In the genomic region with DNA sequence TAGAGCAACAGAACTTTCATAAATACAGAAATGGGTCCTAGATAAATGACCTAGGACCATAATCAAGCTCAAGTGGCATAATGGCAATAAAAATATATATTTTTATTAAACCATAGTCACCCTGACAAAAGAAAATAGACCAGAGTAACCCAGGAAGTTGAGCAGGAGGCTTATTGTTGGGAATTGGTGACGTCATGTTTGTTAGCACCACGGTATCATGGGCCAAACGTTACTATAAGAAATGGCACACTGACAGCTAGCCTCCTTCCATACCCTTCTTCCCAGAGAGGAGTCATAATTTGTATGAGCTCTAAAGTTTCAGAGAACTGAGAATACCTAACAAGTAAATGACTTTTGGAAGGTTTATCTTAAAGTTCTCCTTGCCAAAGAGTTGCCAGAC, we compare ENCODE assay signal across 33 cellular contexts.
"Had no signal": no experiment of that assay in that cellular context is flagged by ENCODE, and none has a peak within 500 bp of the region (broad histone marks: within the 10 kb centered on the region; RNA-seq: fewer than 3 reads in every experiment).

No MANE protein-coding gene starts in this region.

- ATAC-seq: activated naive CD4-positive, alpha-beta T cell treated with anti-CD3 and anti-CD28 coated beads, Interleukin-2, amount 50 U/mL, for 72 hours; activated naive CD8-positive, alpha-beta T cell treated with anti-CD3 and anti-CD28 coated beads, Interleukin-2, amount 50 U/mL, for 24 hours; activated T-cell treated with anti-CD3 and anti-CD28 coated beads, Interleukin-2, amount 50 U/mL, for 4 hours; activated T-cell treated with anti-CD3 and anti-CD28 coated beads, Interleukin-2, amount 50 U/mL, for 72 hours; activated T-helper 17 cell treated with anti-CD3 and anti-CD28 coated beads, Interleukin-2, amount 50 U/mL, for 72 hours; body of pancreas had no signal

- H3K27ac ChIP-seq: adrenal gland, ascending aorta, body of pancreas, brain microvascular endothelial cell, breast epithelium, cardiac muscle cell had no signal

- FAIRE-seq: astrocyte, bronchial epithelial cell had no signal

- H3K27me3 ChIP-seq: adrenal gland, ascending aorta, body of pancreas, brain microvascular endothelial cell, breast epithelium, cardiac muscle cell had no signal

- DNase-seq: activated effector memory CD4-positive, alpha-beta T cell treated with anti-CD3 and anti-CD28 coated beads, Interleukin-2, amount 50 U/mL, for 16 hours; activated effector memory CD4-positive, alpha-beta T cell treated with Interleukin-2 at 50 U/mL for 16 hours; activated gamma-delta T cell; activated gamma-delta T cell treated with Interleukin-2 at 50 U/mL for 16 hours; activated naive CD4-positive, alpha-beta T cell; activated naive CD4-positive, alpha-beta T cell treated with anti-CD3 and anti-CD28 coated beads for 36 hours; activated naive CD4-positive, alpha-beta T cell treated with anti-CD3 and anti-CD28 coated beads, Interleukin-2, amount 10 ng/mL, durations not matched to agents 7 days and 5 days; activated naive CD4-positive, alpha-beta T cell treated with anti-CD3 and anti-CD28 coated beads, Interleukin-2, amount 50 U/mL, for 16 hours; activated naive CD4-positive, alpha-beta T cell treated with Interleukin-2 at 50 U/mL for 16 hours; activated naive CD8-positive, alpha-beta T cell treated with anti-CD3 and anti-CD28 coated beads for 36 hours; activated naive CD8-positive, alpha-beta T cell treated with anti-CD3 and anti-CD28 coated beads, Interleukin-2, amount 10 ng/mL, durations not matched to agents 7 days and 5 days; activated naive CD8-positive, alpha-beta T cell treated with anti-CD3 and anti-CD28 coated beads, Interleukin-2, amount 50 U/mL, for 24 hours; activated T-cell treated with anti-CD3 and anti-CD28 coated beads, Interleukin-2, amount 50 U/mL, for 24 hours; activated T-cell treated with anti-CD3 and anti-CD28 coated beads, Interleukin-2, amount 50 U/mL, for 4 hours; activated T-cell treated with anti-CD3 and anti-CD28 coated beads, Interleukin-2, amount 50 U/mL, for 48 hours; activated T-cell treated with anti-CD3 and anti-CD28 coated beads, Interleukin-2, amount 50 U/mL, for 72 hours; adrenal gland; amniotic stem cell; amygdala; anterior cingulate cortex; aorta; body of pancreas; brain microvascular endothelial cell; caudate nucleus; central memory CD4-positive, alpha-beta T cell; cerebellar nuclear complex had no signal

- H3K9me3 ChIP-seq: adrenal gland, ascending aorta, body of pancreas, breast epithelium had no signal

- H3K4me1 ChIP-seq: adrenal gland, ascending aorta, body of pancreas, breast epithelium had no signal

- H3K4me3 ChIP-seq: adrenal gland, ascending aorta, body of pancreas, breast epithelium, cardiac muscle cell had no signal

- H3K36me3 ChIP-seq: adrenal gland, ascending aorta, brain microvascular endothelial cell, breast epithelium, cardiac muscle cell had no signal
